ENCODE assay signal across 21 cellular contexts in genomic region chr7:141648276-141649114, GRCh38. TPM values are rescaled to one million over a fixed set of nuclear protein-coding genes. Genes with fewer than 3 reads are reported as not detected.
A peak's percentile ranks its signal among the peaks of the same experiment; 100 is the strongest.
DNase-seq lines count a peak whose midpoint lies in the region; ATAC-seq, FAIRE-seq and TF ChIP-seq lines count a peak whose summit lies in the region.
"Had no signal": no experiment of that assay in that cellular context is flagged by ENCODE, and none has a peak within 500 bp of the region (broad histone marks: within the 10 kb centered on the region; RNA-seq: fewer than 3 reads in every experiment).

No MANE protein-coding gene starts in this region.

- no peak overlapping the region for H2AFZ ChIP-seq in SK-N-SH (ENCODE audit: low read depth)

- H3K9ac ChIP-seq in SK-N-SH: no peak overlapping the region

- no peaks in the 10 kb centered on the region for H3K9me3 ChIP-seq in CD4-positive, CD25-positive, alpha-beta regulatory T cell (ENCODE audit: control insufficient read depth in 2 of 2, low read length in 2 of 2)
- no peaks in the 10 kb centered on the region for H3K9me3 ChIP-seq in SK-N-SH
- H3K9me3 ChIP-seq: adrenal gland, Peyer's patch had no signal

- DNase-seq in CD4-positive, CD25-positive, alpha-beta regulatory T cell: no peak
- DNase-seq in NCI-H2227 treated with DMSO at 0.1 percent for 48 hours (lab: John Stamatoyannopoulos, UW): peak; percentile 25
- peak; percentile 12 for DNase-seq in choroid plexus epithelial cell (ENCODE audit: low read depth)
- no peak for DNase-seq in frontal cortex (ENCODE audit: low spot score in 2 of 2)
- DNase-seq in NCI-H2081 (lab: John Stamatoyannopoulos, UW): no peak
- no peak for DNase-seq in SK-N-SH
- DNase-seq: activated CD4-positive, alpha-beta T cell treated with anti-CD3 and anti-CD28 coated beads, Interleukin-2, amount 50 U/mL, for 4 hours; C1 segment of cervical spinal cord; effector CD4-positive, alpha-beta T cell; glutamatergic neuron; HCEC 1CT; NCI-H226; Peyer's patch; T-helper 2 cell had no signal

- peaks cover 31% of the 10 kb centered on the region for H3K36me3 ChIP-seq in CD4-positive, CD25-positive, alpha-beta regulatory T cell (ENCODE audit: control insufficient read depth, insufficient read depth, low read length)
- peaks cover 41 to 83% of the 10 kb centered on the region in 2 experiments for H3K36me3 ChIP-seq in SK-N-SH (replicated peaks in 1 of 2; ENCODE audit: control insufficient read depth in 1 of 2, insufficient read depth in 2 of 2, low read length in 1 of 2)
- H3K36me3 ChIP-seq: adrenal gland had no signal

- H3K27me3 ChIP-seq in CD4-positive, CD25-positive, alpha-beta regulatory T cell (ENCODE audit: control insufficient read depth, insufficient read depth, low read length): no peaks in the 10 kb centered on the region
- H3K27me3 ChIP-seq in SK-N-SH (ENCODE audit: insufficient read depth): no peaks in the 10 kb centered on the region
- H3K27me3 ChIP-seq: adrenal gland, Peyer's patch had no signal

- peaks cover 15% of the 10 kb centered on the region for H3K36me3 Mint-ChIP-seq in CD4-positive, CD25-positive, alpha-beta regulatory T cell
- H3K36me3 Mint-ChIP-seq in nephron (ENCODE audit: low read depth): peaks cover 25% of the 10 kb centered on the region

- H3K27ac ChIP-seq in CD4-positive, CD25-positive, alpha-beta regulatory T cell (ENCODE audit: insufficient read depth, low read length, poor library complexity, severe bottlenecking): no peak overlapping the region
- peak overlapping the region in 1 of 2 experiments; percentile 19; a peak in 1 of 4 replicates for H3K27ac ChIP-seq in SK-N-SH (ENCODE audit: low read depth in 2 of 2, low read length in 1 of 2)

- H3K4me3 ChIP-seq in CD4-positive, CD25-positive, alpha-beta regulatory T cell (ENCODE audit: low read depth, low read length): no peak overlapping the region
- no peak overlapping the region for H3K4me3 ChIP-seq in choroid plexus epithelial cell (ENCODE audit: low read depth, low read length)
- no peak overlapping the region for H3K4me3 ChIP-seq in SK-N-SH (ENCODE audit: low read depth in 2 of 2, low read length in 1 of 2)
- H3K4me3 ChIP-seq: adrenal gland, Peyer's patch had no signal

- H3F3A ChIP-seq in SK-N-SH (replicated peaks; ENCODE audit: insufficient read depth): no peaks in the 10 kb centered on the region

- peak overlapping the region in 1 of 4 donors; percentile 43 for H3K4me3 Mint-ChIP-seq in CD4-positive, CD25-positive, alpha-beta regulatory T cell
- H3K4me3 Mint-ChIP-seq in nephron: no peak overlapping the region

- POLR2A ChIA-PET in SK-N-SH (lab: Yijun Ruan, JAX): interaction anchor here (0.7 to 1.3 kb wide), 2 partner anchors 576 to 633 kb away, joined by 3 to 4 read pairs; partner anchors contain the start of gene MRPS33

- no peak for FAIRE-seq in frontal cortex (lab: Jason Lieb, UNC)

- peak overlapping the region; percentile 63 to 87 (median 83) for H3K27ac Mint-ChIP-seq in CD4-positive, CD25-positive, alpha-beta regulatory T cell
- H3K27ac Mint-ChIP-seq in nephron: peak overlapping the region; percentile 74 to 96 (median 84)

- TF ChIP-seq RAD21 in SK-N-SH (IDR thresholded peaks at IDR 0.05; ENCODE audit: low read length): no peak

- H3K4me1 ChIP-seq in CD4-positive, CD25-positive, alpha-beta regulatory T cell (ENCODE audit: control insufficient read depth, insufficient read depth, low read length, poor library complexity, severe bottlenecking): no peaks in the 10 kb centered on the region
- peaks cover 0 to 9% of the 10 kb centered on the region in 2 experiments; a peak in 2 of 4 replicates for H3K4me1 ChIP-seq in SK-N-SH (ENCODE audit: control insufficient read depth in 1 of 2, insufficient read depth in 2 of 2, low read depth in 1 of 2, low read length in 1 of 2)

- no peak overlapping the region for H3K4me2 ChIP-seq in SK-N-SH

- CTCF ChIA-PET in SK-N-SH (lab: Yijun Ruan, JAX): interaction anchor here (1.0 to 9.5 kb wide), 13 partner anchors 27 to 837 kb away, joined by 3 to 124 read pairs (median 11); partner anchors contain the start of genes MRPS33 and SSBP1

- ATAC-seq in CD4-positive, CD25-positive, alpha-beta regulatory T cell (ENCODE audit: low read depth in 2 of 2): no peak
- no peak for ATAC-seq in HG03571 (IDR thresholded peaks at IDR 0.05; ENCODE audit: unreplicated experiment)

- no peaks in the 10 kb centered on the region for H3K27me3 Mint-ChIP-seq in CD4-positive, CD25-positive, alpha-beta regulatory T cell
- no peaks in the 10 kb centered on the region for H3K27me3 Mint-ChIP-seq in nephron (ENCODE audit: low read depth)

- H3K9me2 ChIP-seq in SK-N-SH: no peaks in the 10 kb centered on the region

- 88% methylated on average over 6 of the region's 6 CpGs for WGBS in SK-N-SH (ENCODE audit: low lambda C conversion rate)

- TF ChIP-seq EP300 in SK-N-SH (IDR thresholded peaks at IDR 0.05; ENCODE audit: borderline replicate concordance in 1 of 2, low read depth in 1 of 2, low read length in 1 of 2): no peak

- peaks cover 3 to 6% (median 3%) of the 10 kb centered on the region in 4 donors for H3K4me1 Mint-ChIP-seq in CD4-positive, CD25-positive, alpha-beta regulatory T cell
- peaks cover 19% of the 10 kb centered on the region for H3K4me1 Mint-ChIP-seq in nephron

- no peaks in the 10 kb centered on the region for H3K79me2 ChIP-seq in SK-N-SH (ENCODE audit: insufficient read depth)

- no peak for TF ChIP-seq CTCF in choroid plexus epithelial cell (conservative IDR thresholded peaks at IDR 0.05; ENCODE audit: low read depth, low read length)
- TF ChIP-seq CTCF in nephron (IDR thresholded peaks at IDR 0.05; ENCODE audit: unreplicated experiment in 3 of 3): no peak
- TF ChIP-seq CTCF in SK-N-SH (IDR thresholded peaks at IDR 0.05): no peak

- no peaks in the 10 kb centered on the region for H3K9me3 Mint-ChIP-seq in CD4-positive, CD25-positive, alpha-beta regulatory T cell
- no peaks in the 10 kb centered on the region for H3K9me3 Mint-ChIP-seq in nephron

- no peaks in the 10 kb centered on the region for H4K20me1 ChIP-seq in SK-N-SH (ENCODE audit: insufficient read depth)

TF ChIP-seq in SK-N-SH, 30 proteins besides CTCF, POLR2A, EP300 and RAD21 (continues in another document):
- no peak for TF ChIP-seq CHD2 (IDR thresholded peaks at IDR 0.05; ENCODE audit: low read length, partially characterized antibody)
- TF ChIP-seq FOXJ3 (CRISPR knock-in tag; IDR thresholded peaks at IDR 0.05): no peak
- no peak for TF ChIP-seq MXI1 (IDR thresholded peaks at IDR 0.05; ENCODE audit: low read depth, low read length)
- TF ChIP-seq REST (IDR thresholded peaks at IDR 0.05; ENCODE audit: low read depth, low read length): no peak
- TF ChIP-seq FOSL2 (IDR thresholded peaks at IDR 0.05; ENCODE audit: borderline replicate concordance, low read depth): no peak
- no peak for TF ChIP-seq TCF12 (IDR thresholded peaks at IDR 0.05)
- TF ChIP-seq TEAD4 (IDR thresholded peaks at IDR 0.05; ENCODE audit: borderline replicate concordance, insufficient read depth): no peak
- no peak for TF ChIP-seq TAF1 (IDR thresholded peaks at IDR 0.05; ENCODE audit: borderline replicate concordance, low read depth, low read length)
- no peak for TF ChIP-seq GATA2 (CRISPR knock-in tag; IDR thresholded peaks at IDR 0.05)
- no peak for TF ChIP-seq YY1 (IDR thresholded peaks at IDR 0.05; ENCODE audit: low read depth)
- no peak for TF ChIP-seq GABPA (IDR thresholded peaks at IDR 0.05; ENCODE audit: low read depth)
- no peak for TF ChIP-seq RCOR1 (IDR thresholded peaks at IDR 0.05; ENCODE audit: low read length)
- TF ChIP-seq MAX (IDR thresholded peaks at IDR 0.05; ENCODE audit: low read depth): no peak

RNA-seq across cellular contexts. Expression of gene DENND11, which starts 53.5 kb away (rescaled TPM):
- total RNA-seq in CD4-positive, CD25-positive, alpha-beta regulatory T cell: 47.7 TPM
- polyA plus RNA-seq in CD4-positive, CD25-positive, alpha-beta regulatory T cell: 10 to 100 TPM; 10.8 to 14.5 (median 11.1) TPM
- total RNA-seq in frontal cortex: 32.6 TPM
- 5.5 and 8.0 TPM in 2 replicates for polyA plus RNA-seq in SK-N-SH (2012; rRNA removed)
- polyA plus RNA-seq in SK-N-SH (2012; cell fraction: cytosol; rRNA removed): 4.6 and 4.7 TPM in 2 replicates
- 19.0 and 27.0 TPM in 2 replicates for polyA plus RNA-seq in SK-N-SH (2012; cell fraction: nucleus; rRNA removed)

RNA-seq across cellular contexts. Expression of gene WEE2, which starts 59.7 kb away (rescaled TPM):
- total RNA-seq in CD4-positive, CD25-positive, alpha-beta regulatory T cell: not detected
- not detected for polyA plus RNA-seq in CD4-positive, CD25-positive, alpha-beta regulatory T cell
- total RNA-seq in frontal cortex: under 0.01 TPM
- not detected in 2 replicates for polyA plus RNA-seq in SK-N-SH (2012; rRNA removed)
- 0.01 TPM in 1 of 2 replicates, not detected in the other for polyA plus RNA-seq in SK-N-SH (2012; cell fraction: cytosol; rRNA removed)
- polyA plus RNA-seq in SK-N-SH (2012; cell fraction: nucleus; rRNA removed): 0.07 TPM in 1 of 2 replicates, not detected in the other
- total RNA-seq: adrenal gland, liver, M059J, Peyer's patch, pulmonary artery endothelial cell, subcutaneous adipose tissue had no signal
- polyA plus RNA-seq: liver had no signal

Comparison
In these comparisons a context has a peak if more than half of its experiments do, and no peak if none do; other contexts are left out.
1. DNase-seq: peak in NCI-H2227 treated with DMSO at 0.1 percent for 48 hours (single experiment) and choroid plexus epithelial cell (single experiment); none in CD4-positive, CD25-positive, alpha-beta regulatory T cell (0 of 3), frontal cortex (0 of 2), NCI-H2081 (0 of 2) and SK-N-SH (single experiment).